In the genomic region with DNA sequence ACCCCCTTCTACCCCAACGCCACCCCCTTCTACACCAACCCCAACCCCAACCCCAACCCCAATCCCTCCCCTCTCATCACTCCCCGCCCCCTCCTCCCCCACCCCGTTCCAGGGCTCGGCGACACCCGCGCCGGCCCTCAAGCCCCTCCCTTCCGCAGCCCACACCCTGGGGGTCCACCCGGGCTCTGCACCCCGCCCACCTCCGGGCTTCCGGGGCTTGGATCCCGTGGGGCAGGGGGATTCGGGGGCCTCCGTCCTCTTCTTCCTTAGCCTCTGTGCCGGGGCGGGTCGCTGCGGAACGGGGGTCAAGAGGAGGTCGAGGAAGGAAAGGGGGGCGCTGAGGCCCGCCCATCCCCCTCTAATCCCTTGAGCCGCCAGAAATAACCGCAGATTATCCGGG, we compare ENCODE assay signal across 28 cellular contexts. TPM values are rescaled to one million over a fixed set of nuclear protein-coding genes. Genes with fewer than 3 reads are reported as not detected.
DNase-seq lines count a peak whose midpoint lies in the region; ATAC-seq and TF ChIP-seq lines count a peak whose summit lies in the region.
"Had no signal": no experiment of that assay in that cellular context is flagged by ENCODE, and none has a peak within 500 bp of the region (broad histone marks: within the 10 kb centered on the region; RNA-seq: fewer than 3 reads in every experiment).

No MANE protein-coding gene starts in this region.

- TF ChIP-seq CTCF in hepatocyte (IDR thresholded peaks at IDR 0.05; ENCODE audit: poor library complexity) (no peak), ovary (IDR thresholded peaks at IDR 0.05) (no peak)

- DNase-seq in NCI-H226 (peak; percentile 0), hepatocyte (ENCODE audit: low spot score) (no peak), ovary (no peak), DMS114 treated with DMSO at 0.1 percent for 48 hours (lab: John Stamatoyannopoulos, UW; ENCODE audit: unreplicated experiment) (no peak), NCI-H345 treated with DMSO at 0.1 percent for 48 hours (lab: John Stamatoyannopoulos, UW; ENCODE audit: unreplicated experiment) (no peak), NCI-H345 (lab: John Stamatoyannopoulos, UW) (no peak)
- DNase-seq: activated B cell treated with CpG ODN at 0.5 μM for 24 hours; activated CD4-positive, alpha-beta T cell treated with anti-CD3 and anti-CD28 coated beads, Interleukin-2, amount 50 U/mL, for 48 hours; activated CD8-positive, alpha-beta memory T cell treated with anti-CD3 and anti-CD28 coated beads, Interleukin-2, amount 50 U/mL, for 48 hours; activated effector memory CD4-positive, alpha-beta T cell treated with Interleukin-2 at 50 U/mL for 16 hours; brain microvascular endothelial cell; CD4-positive, alpha-beta T cell; colonic mucosa; DMS153; GDM1; NCI-H1092 treated with DMSO at 0.1 percent for 48 hours; NCI-H2081; NCI-H446 treated with DMSO at 0.1 percent for 48 hours; NK-92 treated with Interleukin-12 subunit alpha and Interleukin-12 subunit beta, amount 100 ng/mL, for 24 hours; T-helper 17 cell; testis had no signal

- no peaks in the 10 kb centered on the region for H4K20me1 ChIP-seq in hepatocyte (ENCODE audit: insufficient read depth, poor library complexity, severe bottlenecking)

- H3K27ac ChIP-seq in hepatocyte (no peak overlapping the region), ovary (no peak overlapping the region)
- H3K27ac ChIP-seq: brain microvascular endothelial cell, colonic mucosa, testis had no signal

- ATAC-seq in GM21390 (IDR thresholded peaks at IDR 0.05; ENCODE audit: unreplicated experiment): no peak
- ATAC-seq: left lobe of liver; natural killer cell treated with Interleukin-12 subunit alpha and Interleukin-12 subunit beta and Interleukin-15 and Interleukin-18, amount 100 ng/mL, for 72 hours; Panc1; T-helper 17 cell had no signal

- H3K36me3 ChIP-seq in ES-I3 (ENCODE audit: insufficient read depth, low read length) (no peaks in the 10 kb centered on the region), hepatocyte (replicated peaks; ENCODE audit: insufficient read depth, low read depth) (no peaks in the 10 kb centered on the region), ovary (no peaks in the 10 kb centered on the region)
- H3K36me3 ChIP-seq: brain microvascular endothelial cell, colonic mucosa had no signal

- no peaks in the 10 kb centered on the region for H3K79me2 ChIP-seq in hepatocyte

- H3K9me2 ChIP-seq in hepatocyte (replicated peaks; ENCODE audit: insufficient read depth): no peaks in the 10 kb centered on the region

- H3K4me2 ChIP-seq in hepatocyte: peak overlapping the region; percentile 46

- H3K4me1 ChIP-seq in ES-I3 (ENCODE audit: insufficient read depth, low read length) (peaks cover 24% of the 10 kb centered on the region; the same call in 1 of the 2 replicates), hepatocyte (ENCODE audit: insufficient read depth) (no peaks in the 10 kb centered on the region), ovary (ENCODE audit: insufficient read depth) (peaks cover 1% of the 10 kb centered on the region)
- H3K4me1 ChIP-seq: colonic mucosa, testis had no signal

- no peak for TF ChIP-seq EP300 in ovary (IDR thresholded peaks at IDR 0.05)

- 60% methylated on average over 6 of the region's 27 CpGs for WGBS in hepatocyte (ENCODE audit: low lambda C conversion rate, missing lambda C conversion rate)
- 0 to 12% (median 8%) methylated on average over 8 to 27 of the region's 27 CpGs for WGBS in ovary, 3 donors

- H3K9ac ChIP-seq in ES-I3 (ENCODE audit: low read depth, low read length): peak overlapping the region; percentile 61; the same call in 1 of the 2 replicates

- TF ChIP-seq POLR2A in ovary (IDR thresholded peaks at IDR 0.05): no peak

- H3K4me3 ChIP-seq in hepatocyte (no peak overlapping the region), ovary (peak overlapping the region; percentile 4)
- H3K4me3 ChIP-seq: colonic mucosa had no signal

- H3K27me3 ChIP-seq in hepatocyte (no peaks in the 10 kb centered on the region), ovary (no peaks in the 10 kb centered on the region)
- H3K27me3 ChIP-seq: testis had no signal

- H3K9me3 ChIP-seq in ES-I3 (ENCODE audit: control insufficient read depth, insufficient read depth, low read length) (no peaks in the 10 kb centered on the region), hepatocyte (ENCODE audit: low read depth) (no peaks in the 10 kb centered on the region), ovary (no peaks in the 10 kb centered on the region)
- H3K9me3 ChIP-seq: colonic mucosa, testis had no signal

- no peak overlapping the region for H2AFZ ChIP-seq in hepatocyte

- intact Hi-C loops in ovary (cut with DNase I): no loop called here

RNA-seq across cellular contexts. Expression of a gene that starts 0.7 kb away (rescaled TPM):
- total RNA-seq in hepatocyte: not detected in 2 replicates
- polyA plus RNA-seq in hepatocyte: 0.39 and 1.3 TPM in 2 replicates
- 1 to 10 TPM in 1 of 7 donors, under 1 TPM in 3, not detected in 3; 0.17 to 1.1 (median 0.62) TPM for total RNA-seq in ovary
- polyA plus RNA-seq in ovary: under 1 TPM; 0.27 to 0.50 TPM
- total RNA-seq: activated B cell treated with CpG ODN at 0.5 μM for 24 hours; CD4-positive, alpha-beta T cell; colonic mucosa; fibroblast of lung; left lobe of liver; natural killer cell treated with Interleukin-12 subunit alpha and Interleukin-12 subunit beta and Interleukin-15 and Interleukin-18, amount 100 ng/mL, for 72 hours; SK-MEL-5; T-helper 17 cell had no signal
- polyA plus RNA-seq: fibroblast of lung had no signal

RNA-seq across cellular contexts. Expression of a gene that starts 15.1 kb away (rescaled TPM):
- total RNA-seq in hepatocyte: 20.4 and 26.3 TPM in 2 replicates
- 33.0 and 35.9 TPM in 2 replicates for polyA plus RNA-seq in hepatocyte
- 10 to 100 TPM; 15.7 to 63.1 (median 35.6) TPM for total RNA-seq in ovary
- polyA plus RNA-seq in ovary: 10 to 100 TPM; 21.6 to 27.1 TPM

RNA-seq across cellular contexts. Expression of a gene that starts 43.8 kb away (rescaled TPM):
- total RNA-seq in hepatocyte: 1,102 and 1,276 TPM in 2 replicates
- polyA plus RNA-seq in hepatocyte: 305 and 308 TPM in 2 replicates
- 1,000 to 10,000 TPM; 2,596 to 4,158 (median 3,059) TPM for total RNA-seq in ovary
- 1,000 to 10,000 TPM; 3,198 to 5,052 TPM for polyA plus RNA-seq in ovary

RNA-seq across cellular contexts. Expression of a gene that starts 59.8 kb away (rescaled TPM):
- total RNA-seq in hepatocyte (8.7 and 9.0 TPM in 2 replicates), ovary (10 to 100 TPM in 2 of 7 donors, 1 to 10 TPM in 5; 5.3 to 12.2 (median 9.3) TPM)
- polyA plus RNA-seq in hepatocyte (3.7 and 4.1 TPM in 2 replicates), ovary (1 to 10 TPM; 5.3 to 7.4 TPM)
